ENCODE assay signal across 1 cellular context in genomic region chr1:31495770-31496169, GRCh38.
TF ChIP-seq lines count a peak whose summit lies in the region.
"Not testable (repeated sequence)": the region's sequence is repeated elsewhere in the genome, so short reads cannot be mapped to it uniquely, and the experiment has no call there.

No MANE protein-coding gene starts in this region.

- not testable (repeated sequence) for H3K4me1 ChIP-seq in HEK293 (ENCODE audit: control insufficient read depth, insufficient read depth, low read length)

- H3K9me3 ChIP-seq in HEK293 (ENCODE audit: control insufficient read depth, insufficient read depth, low read depth, low read length): not testable (repeated sequence)

- POLR2A ChIA-PET in HEK293 (lab: Yijun Ruan, JAX): not testable (repeated sequence)

- not testable (repeated sequence) for H3K36me3 ChIP-seq in HEK293 (ENCODE audit: control insufficient read depth in 2 of 2, insufficient read depth in 1 of 2, low read length in 2 of 2)

- CTCF ChIA-PET in HEK293 (lab: Yijun Ruan, JAX): not testable (repeated sequence)

- not testable (repeated sequence) for H3K27ac ChIP-seq in HEK293 (ENCODE audit: extremely low read depth, low read depth, low read length)

- TF ChIP-seq CTCF in HEK293 (tag by site-specific recombination; IDR thresholded peaks at IDR 0.05): not testable (repeated sequence)

- not testable (repeated sequence) for H3K4me3 ChIP-seq in HEK293 (ENCODE audit: low read depth, low read length)

TF ChIP-seq in HEK293, 187 proteins besides CTCF, POLR2A, EP300 and RAD21:
- TF ChIP-seq SCRT1 (tag by site-specific recombination; IDR thresholded peaks at IDR 0.05; ENCODE audit: borderline replicate concordance) (0 out of 2 replicates have a peak, but pooled peaks have one; percentile 72), SCRT2 (tag by site-specific recombination; IDR thresholded peaks at IDR 0.05) (peak; percentile 84), ZNF184 (tag by site-specific recombination; IDR thresholded peaks at IDR 0.05) (0 out of 2 replicates have a peak, but pooled peaks have one; percentile 38)
